In genomic region chr16:30874244-30874820, GRCh38 we compare ENCODE assay signal across 8 cellular contexts. TPM values are rescaled to one million over a fixed set of nuclear protein-coding genes. Genes with fewer than 3 reads are reported as not detected.
A peak's percentile ranks its signal among the peaks of the same experiment; 100 is the strongest.
DNase-seq lines count a peak whose midpoint lies in the region; ATAC-seq, FAIRE-seq and TF ChIP-seq lines count a peak whose summit lies in the region.

No MANE protein-coding gene starts in this region.

- BruUV-seq in GM12878 (replicated peaks; lab: Mats Ljungman, UMichigan): no TSS peak

- ATAC-seq in GM12878: no peak; the same call in 2 of the 3 replicates
- ATAC-seq in memory B cell (ENCODE audit: low read depth): no peak

- FAIRE-seq in GM12878 (lab: Jason Lieb, UNC): no peak

- no peak for TF ChIP-seq EP300 in GM12878 (IDR thresholded peaks at IDR 0.05; ENCODE audit: borderline replicate concordance in 1 of 2, control insufficient read depth in 1 of 2, low read depth in 2 of 2, low read length in 2 of 2)

- in situ Hi-C loops in GM12878 (cut with MboI): no loop called here

- H3K4me3 ChIP-seq in GM12878 (peak overlapping the region; percentile 76), uterus (peak overlapping the region; percentile 61 to 87)

- no peaks in the 10 kb centered on the region for H4K20me1 ChIP-seq in GM12878 (ENCODE audit: control insufficient read depth, insufficient read depth)

- no peaks in the 10 kb centered on the region; a peak in 1 of 4 replicates for H3K36me3 ChIP-seq in GM12878 (ENCODE audit: control insufficient read depth in 2 of 2, insufficient read depth in 2 of 2, low read length in 1 of 2)
- H3K36me3 ChIP-seq in uterus: no peaks in the 10 kb centered on the region

- peak overlapping the region; percentile 93 for H3K27ac ChIP-seq in GM12878 (ENCODE audit: control insufficient read depth, insufficient read depth)
- peak overlapping the region; percentile 78 to 86 for H3K27ac ChIP-seq in uterus

- H3K27me3 ChIP-seq in GM12878 (replicated peaks in 1 of 2; ENCODE audit: control insufficient read depth in 2 of 2, insufficient read depth in 2 of 2, low read length in 1 of 2) (no peaks in the 10 kb centered on the region), uterus (no peaks in the 10 kb centered on the region)

- CTCF ChIA-PET in activated naive CD4-positive, alpha-beta T cell treated with anti-CD3 and anti-CD28 coated beads for 36 hours (lab: Charles Lee): interaction anchor here (1.0 to 4.0 kb wide), 4 partner anchors 27 to 61 kb away, joined by 3 to 22 read pairs (median 6); no protein-coding TSS in a partner anchor
- CTCF ChIA-PET in GM12878 (lab: Yijun Ruan, JAX): interaction anchor here (0.7 to 2.2 kb wide), 6 partner anchors 10 to 76 kb away, joined by 3 to 9 read pairs (median 5); no protein-coding TSS in a partner anchor

- no peak for TF ChIP-seq CTCF in GM12878 (IDR thresholded peaks at IDR 0.05 in 2 of 3, conservative IDR thresholded peaks at IDR 0.05 in 1 of 3; ENCODE audit: control insufficient read depth in 2 of 3, extremely low read depth in 1 of 3, insufficient read depth in 1 of 3, low read depth in 3 of 3, low read length in 3 of 3)
- no peak for TF ChIP-seq CTCF in uterus (IDR thresholded peaks at IDR 0.05)

- SMC1A ChIA-PET in GM12878 (lab: Charles Lee; ENCODE audit: uncharacterized antibody, unreplicated experiment): interaction anchor here (1.1 to 4.6 kb wide), 3 partner anchors 18 to 127 kb away, joined by 3 to 41 read pairs (median 4); partner anchors contain the start of gene PHKG2

- intact Hi-C loops in activated naive CD4-positive, alpha-beta T cell treated with anti-CD3 and anti-CD28 coated beads for 36 hours (cut with micrococcal nuclease): loop anchor here (2.0 to 10.0 kb wide), 4 partner anchors 28 to 220 kb away; partner anchors contain the start of genes SRCAP and VKORC1
- intact Hi-C loops in GM12878 (cut with micrococcal nuclease; ENCODE audit: unreplicated experiment): no loop called here
- intact Hi-C loops in uterus (cut with DNase I; ENCODE audit: low total_unique reads): no loop called here

- TF ChIP-seq POLR2A in GM12878 (IDR thresholded peaks at IDR 0.05; ENCODE audit: low read depth, low read length) (no peak), uterus (IDR thresholded peaks at IDR 0.05) (no peak)

- no peak for DNase-seq in activated naive CD4-positive, alpha-beta T cell treated with anti-CD3 and anti-CD28 coated beads for 36 hours
- DNase-seq in activated naive CD4-positive, alpha-beta T cell (lab: John Stamatoyannopoulos, UW): no peak
- DNase-seq in GM12878 (ENCODE audit: low read depth, low spot score) (no peak), memory B cell (ENCODE audit: low spot score in 2 of 2) (peak in 1 of 2 donors; percentile 18), uterus (no peak), UCSD-AML1 (lab: John Stamatoyannopoulos, UW; ENCODE audit: unreplicated experiment) (no peak), NCI-H446 treated with DMSO at 0.1 percent for 48 hours (lab: John Stamatoyannopoulos, UW) (no peak), NCI-H524 (lab: John Stamatoyannopoulos, UW) (no peak)

- no peaks in the 10 kb centered on the region for H3K27me3 Mint-ChIP-seq in activated naive CD4-positive, alpha-beta T cell treated with anti-CD3 and anti-CD28 coated beads for 36 hours (ENCODE audit: low read depth)
- no peaks in the 10 kb centered on the region for H3K27me3 Mint-ChIP-seq in memory B cell

- 13% methylated on average over 17 of the region's 23 CpGs for WGBS in GM12878 (ENCODE audit: insufficient coverage, insufficient replicate concordance, low lambda C conversion rate, missing lambda C conversion rate)

- H3K9me3 ChIP-seq in GM12878 (replicated peaks; ENCODE audit: control insufficient read depth, insufficient read depth, low read length) (no peaks in the 10 kb centered on the region), uterus (no peaks in the 10 kb centered on the region)

- peaks cover 14% of the 10 kb centered on the region for H3K36me3 Mint-ChIP-seq in activated naive CD4-positive, alpha-beta T cell treated with anti-CD3 and anti-CD28 coated beads for 36 hours (ENCODE audit: low read depth)
- peaks cover 6% of the 10 kb centered on the region for H3K36me3 Mint-ChIP-seq in memory B cell

- peaks cover 40% of the 10 kb centered on the region for H3K4me1 Mint-ChIP-seq in activated naive CD4-positive, alpha-beta T cell treated with anti-CD3 and anti-CD28 coated beads for 36 hours (ENCODE audit: low read depth)
- peaks cover 21% of the 10 kb centered on the region for H3K4me1 Mint-ChIP-seq in memory B cell

- H3K4me2 ChIP-seq in GM12878 (ENCODE audit: control insufficient read depth, insufficient read depth): peak overlapping the region; percentile 94

- TF ChIP-seq RAD21 in GM12878 (IDR thresholded peaks at IDR 0.05; ENCODE audit: insufficient read depth, low read depth, low read length): no peak

- peak overlapping the region; percentile 84 for H3K9ac ChIP-seq in GM12878 (ENCODE audit: control insufficient read depth, insufficient read depth, low read length)

- peak overlapping the region; percentile 85 for H2AFZ ChIP-seq in GM12878 (ENCODE audit: control insufficient read depth, low read depth, low read length)

- H3K4me3 Mint-ChIP-seq in activated naive CD4-positive, alpha-beta T cell treated with anti-CD3 and anti-CD28 coated beads for 36 hours: peak overlapping the region; percentile 92
- H3K4me3 Mint-ChIP-seq in memory B cell: peak overlapping the region; percentile 96

- POLR2A ChIA-PET in GM12878 (lab: Charles Lee): interaction anchor here (0.7 to 3.2 kb wide), 7 partner anchors 10 to 121 kb away, joined by 3 to 16 read pairs (median 4); no protein-coding TSS in a partner anchor

- RAD21 ChIA-PET in GM12878 (lab: Charles Lee; ENCODE audit: unreplicated experiment): interaction anchor here (0.8 to 6.3 kb wide), 7 partner anchors 12 to 216 kb away, joined by 3 to 44 read pairs (median 4); partner anchors contain the start of gene FBRS

- peaks cover 22% of the 10 kb centered on the region for H3K4me1 ChIP-seq in GM12878 (ENCODE audit: control insufficient read depth, insufficient read depth, low read length)
- H3K4me1 ChIP-seq in uterus: peaks cover 10 to 12% of the 10 kb centered on the region in 2 donors

- no peaks in the 10 kb centered on the region for H3K9me3 Mint-ChIP-seq in activated naive CD4-positive, alpha-beta T cell treated with anti-CD3 and anti-CD28 coated beads for 36 hours
- no peaks in the 10 kb centered on the region for H3K9me3 Mint-ChIP-seq in memory B cell

- peaks cover 34% of the 10 kb centered on the region for H3K79me2 ChIP-seq in GM12878 (ENCODE audit: control insufficient read depth, insufficient read depth, low read length)

- H3K27ac Mint-ChIP-seq in activated naive CD4-positive, alpha-beta T cell treated with anti-CD3 and anti-CD28 coated beads for 36 hours: peak overlapping the region; percentile 96
- H3K27ac Mint-ChIP-seq in memory B cell: peak overlapping the region; percentile 80

RNA-seq across cellular contexts. Expression of gene BCL7C, which starts 19.5 kb away (rescaled TPM):
- total RNA-seq in activated naive CD4-positive, alpha-beta T cell treated with anti-CD3 and anti-CD28 coated beads for 36 hours: 10 to 100 TPM; 18.1 to 18.6 TPM
- total RNA-seq in GM12878 (2013; cell fraction: nucleolus; rRNA removed): 7.3 and 8.8 TPM in 2 replicates
- total RNA-seq in GM12878 (2014; rRNA removed) (21.7 and 30.5 TPM in 2 replicates), GM12878 (2014; rRNA removed; fragmentation: Illumina TruSeq; extraction: Trizol) (9.0 and 12.0 TPM in 2 replicates), GM12878 (2021) (20.2 and 20.3 TPM in 2 replicates), uterus (10 to 100 TPM; 16.5 to 44.8 (median 35.2) TPM)
- 3.3 TPM for polyA plus RNA-seq in GM12878 (2011; ENCODE audit: low read depth)
- polyA plus RNA-seq in GM12878 (2011; rRNA removed) (10.5 and 15.3 TPM in 2 replicates), GM12878 (2014; fragmentation: Illumina TruSeq; extraction: Trizol) (2.6 and 8.5 TPM in 2 replicates), GM12878 (2014; fragmentation: Nextera tagmentation; extraction: Ambion mirVana) (1 to 10 TPM; 1.1 to 2.1 TPM), GM12878 (2014; rRNA removed) (28.1 and 37.3 TPM in 2 replicates), GM12878 (2016; fragmentation: Nextera tagmentation; extraction: Ambion mirVana) (10 to 100 TPM in 1 of 2 experiments, 1 to 10 TPM in 1; 9.7 to 26.6 TPM)
- 14.9 and 26.6 TPM in 2 replicates for polyA plus RNA-seq in GM12878 (2011; cell fraction: cytosol; rRNA removed)
- polyA plus RNA-seq in GM12878 (2011; cell fraction: nucleus; rRNA removed): 9.7 and 9.9 TPM in 2 replicates
- 9.6 and 11.8 TPM in 2 replicates for polyA plus RNA-seq in GM12878 (2012)
- 2.3 and 4.8 TPM in 2 replicates for polyA minus RNA-seq in GM12878 (2011; rRNA and poly(A)+ RNA removed)
- 2.8 and 5.7 TPM in 2 replicates for polyA minus RNA-seq in GM12878 (2011; cell fraction: cytosol; rRNA and poly(A)+ RNA removed)
- polyA minus RNA-seq in GM12878 (2011; cell fraction: nucleus; rRNA and poly(A)+ RNA removed): 1.3 and 1.6 TPM in 2 replicates

RNA-seq across cellular contexts. Expression of gene CTF1, which starts 22.1 kb away (rescaled TPM):
- under 1 TPM; 0.21 to 0.27 TPM for total RNA-seq in activated naive CD4-positive, alpha-beta T cell treated with anti-CD3 and anti-CD28 coated beads for 36 hours
- not detected in 2 replicates for total RNA-seq in GM12878 (2013; cell fraction: nucleolus; rRNA removed)
- 0.05 and 0.11 TPM in 2 replicates for total RNA-seq in GM12878 (2014; rRNA removed)
- 0.09 and 0.14 TPM in 2 replicates for total RNA-seq in GM12878 (2014; rRNA removed; fragmentation: Illumina TruSeq; extraction: Trizol)
- 0.45 and 0.46 TPM in 2 replicates for total RNA-seq in GM12878 (2021)
- not detected for polyA plus RNA-seq in GM12878 (2011; ENCODE audit: low read depth)
- polyA plus RNA-seq in GM12878 (2011; rRNA removed): 0.11 TPM in 1 of 2 replicates, not detected in the other
- polyA plus RNA-seq in GM12878 (2011; cell fraction: cytosol; rRNA removed): 0.07 and 0.13 TPM in 2 replicates
- polyA plus RNA-seq in GM12878 (2011; cell fraction: nucleus; rRNA removed): 0.15 and 0.23 TPM in 2 replicates
- 0.13 and 0.19 TPM in 2 replicates for polyA plus RNA-seq in GM12878 (2012)
- polyA plus RNA-seq in GM12878 (2014; fragmentation: Illumina TruSeq; extraction: Trizol): 0.16 TPM in 1 of 2 replicates, not detected in the other
- polyA plus RNA-seq in GM12878 (2014; fragmentation: Nextera tagmentation; extraction: Ambion mirVana): under 1 TPM in 1 of 2 experiments, not detected in 1; 0.04 TPM
- polyA plus RNA-seq in GM12878 (2014; rRNA removed): 0.22 and 0.34 TPM in 2 replicates
- not detected for polyA plus RNA-seq in GM12878 (2016; fragmentation: Nextera tagmentation; extraction: Ambion mirVana)
- polyA minus RNA-seq in GM12878 (2011; rRNA and poly(A)+ RNA removed): 0.57 and 0.80 TPM in 2 replicates
- not detected in 2 replicates for polyA minus RNA-seq in GM12878 (2011; cell fraction: cytosol; rRNA and poly(A)+ RNA removed)
- polyA minus RNA-seq in GM12878 (2011; cell fraction: nucleus; rRNA and poly(A)+ RNA removed): 0.48 and 0.57 TPM in 2 replicates
- total RNA-seq in uterus: 10 to 100 TPM in 2 of 4 donors, 1 to 10 TPM in 1, not detected in 1; 2.3 to 20.6 (median 13.8) TPM

RNA-seq across cellular contexts. Expression of gene FBXL19, which starts 49.0 kb away (rescaled TPM):
- total RNA-seq in activated naive CD4-positive, alpha-beta T cell treated with anti-CD3 and anti-CD28 coated beads for 36 hours: 10 to 100 TPM; 13.6 to 15.2 TPM
- total RNA-seq in GM12878 (2013; cell fraction: nucleolus; rRNA removed): 18.6 and 24.2 TPM in 2 replicates
- total RNA-seq in GM12878 (2014; rRNA removed) (19.8 and 23.6 TPM in 2 replicates), GM12878 (2014; rRNA removed; fragmentation: Illumina TruSeq; extraction: Trizol) (6.2 and 6.8 TPM in 2 replicates), GM12878 (2021) (27.5 and 32.1 TPM in 2 replicates), uterus (10 to 100 TPM in 3 of 4 donors, 1 to 10 TPM in 1; 3.8 to 25.4 (median 19.0) TPM)
- 3.2 TPM for polyA plus RNA-seq in GM12878 (2011; ENCODE audit: low read depth)
- polyA plus RNA-seq in GM12878 (2011; rRNA removed) (4.7 and 11.5 TPM in 2 replicates), GM12878 (2014; fragmentation: Illumina TruSeq; extraction: Trizol) (1.5 and 3.8 TPM in 2 replicates), GM12878 (2014; fragmentation: Nextera tagmentation; extraction: Ambion mirVana) (under 1 TPM in 1 of 2 experiments, not detected in 1; 0.02 TPM), GM12878 (2014; rRNA removed) (15.5 and 18.7 TPM in 2 replicates), GM12878 (2016; fragmentation: Nextera tagmentation; extraction: Ambion mirVana) (under 1 TPM; 0.66 TPM)
- 14.3 and 20.2 TPM in 2 replicates for polyA plus RNA-seq in GM12878 (2011; cell fraction: cytosol; rRNA removed)
- polyA plus RNA-seq in GM12878 (2011; cell fraction: nucleus; rRNA removed): 35.4 and 47.5 TPM in 2 replicates
- polyA plus RNA-seq in GM12878 (2012): 13.5 and 15.5 TPM in 2 replicates
- 6.6 and 15.9 TPM in 2 replicates for polyA minus RNA-seq in GM12878 (2011; rRNA and poly(A)+ RNA removed)
- polyA minus RNA-seq in GM12878 (2011; cell fraction: cytosol; rRNA and poly(A)+ RNA removed): 12.9 and 18.2 TPM in 2 replicates
- polyA minus RNA-seq in GM12878 (2011; cell fraction: nucleus; rRNA and poly(A)+ RNA removed): 6.0 and 13.4 TPM in 2 replicates
